Comparison of ENCODE assay signal across 14 cellular contexts in genomic region chr1:164771001-164771550, GRCh38.
A peak's percentile ranks its signal among the peaks of the same experiment; 100 is the strongest.
DNase-seq lines count a peak whose midpoint lies in the region; ATAC-seq, FAIRE-seq and TF ChIP-seq lines count a peak whose summit lies in the region.
"Had no signal": no experiment of that assay in that cellular context is flagged by ENCODE, and none has a peak within 500 bp of the region (broad histone marks: within the 10 kb centered on the region; RNA-seq: fewer than 3 reads in every experiment).

No MANE protein-coding gene starts in this region.

- peak overlapping the region; percentile 89 for H3K27ac Mint-ChIP-seq in astrocyte (ENCODE audit: unreplicated experiment)
- H3K27ac Mint-ChIP-seq in activated CD8-positive, alpha-beta T cell treated with anti-CD3 and anti-CD28 coated beads for 36 hours, result no peak overlapping the region

- CTCF ChIA-PET in HEK293 (lab: Yijun Ruan, JAX), result interaction anchor here (0.6 kb wide), 1 partner anchor 1333 kb away, joined by 3 read pairs; no protein-coding TSS in a partner anchor
- CTCF ChIA-PET in activated CD8-positive, alpha-beta T cell treated with anti-CD3 and anti-CD28 coated beads for 36 hours (lab: Charles Lee), result no interaction called here

- H2AFZ ChIP-seq in astrocyte (ENCODE audit: low read depth, low read length) (no peak overlapping the region), smooth muscle cell (ENCODE audit: low read depth) (no peak overlapping the region)

- no peak overlapping the region for H3K4me3 Mint-ChIP-seq in astrocyte (ENCODE audit: unreplicated experiment)
- H3K4me3 Mint-ChIP-seq in activated CD8-positive, alpha-beta T cell treated with anti-CD3 and anti-CD28 coated beads for 36 hours, result no peak overlapping the region

- DNase-seq in astrocyte (ENCODE audit: low read depth) (peak; percentile 59), islet precursor cell (peak; percentile 94), smooth muscle cell (lab: John Stamatoyannopoulos, UW; ENCODE audit: unreplicated experiment) (no peak)
- no peak for DNase-seq in activated CD8-positive, alpha-beta T cell treated with anti-CD3 and anti-CD28 coated beads for 36 hours
- DNase-seq in stimulated activated CD4-positive, alpha-beta T cell treated with anti-CD3 and anti-CD28 coated beads, Interleukin-15, amount 100 ng/mL, for 24 hours, result no peak
- DNase-seq: activated CD4-positive, alpha-beta T cell treated with anti-CD3 and anti-CD28 coated beads for 4 hours; activated gamma-delta T cell treated with Interleukin-2 at 50 U/mL for 16 hours; COR-L47; effector CD4-positive, alpha-beta T cell had no signal

- peak overlapping the region; percentile 61 for H3K27ac ChIP-seq in HEK293 (ENCODE audit: extremely low read depth, low read depth, low read length)
- H3K27ac ChIP-seq in astrocyte (ENCODE audit: low read depth, low read length), result peak overlapping the region; percentile 91
- peak overlapping the region; percentile 98 for H3K27ac ChIP-seq in smooth muscle cell (ENCODE audit: low read depth)
- H3K27ac ChIP-seq: SJCRH30 had no signal

- no peak for FAIRE-seq in astrocyte (lab: Jason Lieb, UNC)
- FAIRE-seq: K562 had no signal

- H3K36me3 ChIP-seq in HEK293 (ENCODE audit: control insufficient read depth in 2 of 2, insufficient read depth in 1 of 2, low read length in 2 of 2), result no peaks in the 10 kb centered on the region
- H3K36me3 ChIP-seq in astrocyte (ENCODE audit: insufficient read depth, low read length), result no peaks in the 10 kb centered on the region
- H3K36me3 ChIP-seq in smooth muscle cell (ENCODE audit: low read depth), result no peaks in the 10 kb centered on the region
- H3K36me3 ChIP-seq: SJCRH30 had no signal

- H3K4me1 Mint-ChIP-seq in astrocyte (ENCODE audit: low read depth, unreplicated experiment), result peaks cover 74% of the 10 kb centered on the region
- H3K4me1 Mint-ChIP-seq in activated CD8-positive, alpha-beta T cell treated with anti-CD3 and anti-CD28 coated beads for 36 hours (ENCODE audit: low read depth), result no peaks in the 10 kb centered on the region

- intact Hi-C loops in activated CD8-positive, alpha-beta T cell treated with anti-CD3 and anti-CD28 coated beads for 36 hours (cut with micrococcal nuclease), result no loop called here

- H4K20me1 ChIP-seq in astrocyte (ENCODE audit: insufficient read depth, low read length), result no peaks in the 10 kb centered on the region
- H4K20me1 ChIP-seq in smooth muscle cell (ENCODE audit: low read depth), result no peaks in the 10 kb centered on the region

- H3K4me2 ChIP-seq in astrocyte (ENCODE audit: low read length) (peak overlapping the region; percentile 76), smooth muscle cell (peak overlapping the region; percentile 71)

- H3K4me1 ChIP-seq in HEK293 (ENCODE audit: control insufficient read depth, insufficient read depth, low read length) (peaks cover 24% of the 10 kb centered on the region), astrocyte (ENCODE audit: insufficient read depth, low read length) (peaks cover 49% of the 10 kb centered on the region), smooth muscle cell (ENCODE audit: low read depth) (peaks cover 66% of the 10 kb centered on the region)

- peaks cover 57% of the 10 kb centered on the region for H3F3A ChIP-seq in smooth muscle cell (ENCODE audit: low read depth)

- ATAC-seq in GM21528 (IDR thresholded peaks at IDR 0.05; ENCODE audit: low FRiP score, unreplicated experiment) (no peak), HG02884 (IDR thresholded peaks at IDR 0.05; ENCODE audit: unreplicated experiment) (no peak)
- ATAC-seq in activated CD8-positive, alpha-beta T cell treated with anti-CD3 and anti-CD28 coated beads for 36 hours, result no peak

- H3K4me3 ChIP-seq in HEK293 (ENCODE audit: low read depth, low read length) (no peak overlapping the region), astrocyte (ENCODE audit: insufficient read depth, low read depth, low read length) (no peak overlapping the region), smooth muscle cell (peak overlapping the region; percentile 17)
- H3K4me3 ChIP-seq: K562, SJCRH30 had no signal

- no peaks in the 10 kb centered on the region for H3K79me2 ChIP-seq in astrocyte (ENCODE audit: insufficient read depth, low read length)
- H3K79me2 ChIP-seq in smooth muscle cell (ENCODE audit: low read depth), result peaks cover 17% of the 10 kb centered on the region

- H3K9ac ChIP-seq in astrocyte (ENCODE audit: low read length) (peak overlapping the region; percentile 68), smooth muscle cell (ENCODE audit: low read depth) (peak overlapping the region; percentile 82)

- no peaks in the 10 kb centered on the region for H3K27me3 ChIP-seq in astrocyte (ENCODE audit: insufficient read depth, low read length)
- no peaks in the 10 kb centered on the region for H3K27me3 ChIP-seq in smooth muscle cell (ENCODE audit: low read depth)
- H3K27me3 ChIP-seq: SJCRH30 had no signal

- WGBS in smooth muscle cell (ENCODE audit: low lambda C conversion rate), result 19% methylated on average over 8 of the region's 8 CpGs

- no peaks in the 10 kb centered on the region for H3K9me3 ChIP-seq in HEK293 (ENCODE audit: control insufficient read depth, insufficient read depth, low read depth, low read length)
- no peaks in the 10 kb centered on the region for H3K9me3 ChIP-seq in astrocyte (ENCODE audit: insufficient read depth, low read depth, low read length)
- H3K9me3 ChIP-seq in smooth muscle cell (replicated peaks; ENCODE audit: low read depth), result no peaks in the 10 kb centered on the region
- H3K9me3 ChIP-seq: SJCRH30 had no signal

- H3K27me3 Mint-ChIP-seq in astrocyte (ENCODE audit: low read depth, unreplicated experiment), result no peaks in the 10 kb centered on the region
- H3K27me3 Mint-ChIP-seq in activated CD8-positive, alpha-beta T cell treated with anti-CD3 and anti-CD28 coated beads for 36 hours, result no peaks in the 10 kb centered on the region

- TF ChIP-seq CTCF in HEK293 (tag by site-specific recombination; IDR thresholded peaks at IDR 0.05) (no peak), astrocyte (IDR thresholded peaks at IDR 0.05; ENCODE audit: insufficient read depth, low read depth, low read length) (no peak), smooth muscle cell (IDR thresholded peaks at IDR 0.05; ENCODE audit: borderline replicate concordance, insufficient read depth, poor library complexity, severe bottlenecking) (no peak)
- TF ChIP-seq CTCF in activated CD8-positive, alpha-beta T cell treated with anti-CD3 and anti-CD28 coated beads for 36 hours (IDR thresholded peaks at IDR 0.05), result no peak

- POLR2A ChIA-PET in HEK293 (lab: Yijun Ruan, JAX), result no interaction called here
- POLR2A ChIA-PET in activated CD8-positive, alpha-beta T cell treated with anti-CD3 and anti-CD28 coated beads for 36 hours (lab: Charles Lee), result no interaction called here

- H3K9me3 Mint-ChIP-seq in astrocyte (ENCODE audit: unreplicated experiment), result no peaks in the 10 kb centered on the region
- H3K9me3 Mint-ChIP-seq in activated CD8-positive, alpha-beta T cell treated with anti-CD3 and anti-CD28 coated beads for 36 hours, result no peaks in the 10 kb centered on the region

- H3K36me3 Mint-ChIP-seq in astrocyte (ENCODE audit: low read depth, unreplicated experiment), result no peaks in the 10 kb centered on the region
- no peaks in the 10 kb centered on the region for H3K36me3 Mint-ChIP-seq in activated CD8-positive, alpha-beta T cell treated with anti-CD3 and anti-CD28 coated beads for 36 hours (ENCODE audit: low read depth)

TF ChIP-seq in HEK293, 187 proteins besides CTCF, POLR2A, EP300 and RAD21:
- TF ChIP-seq ZNF362 (tag by site-specific recombination; IDR thresholded peaks at IDR 0.05), result no peak
- peak; percentile 2; the same call in 1 of the 2 replicates for TF ChIP-seq PRDM6 (tag by site-specific recombination; IDR thresholded peaks at IDR 0.05)
- no peak for TF ChIP-seq BCL11A (tag by site-specific recombination; IDR thresholded peaks at IDR 0.05; ENCODE audit: low read depth)
- 0 out of 2 replicates have a peak, but pooled peaks have one; percentile 27 for TF ChIP-seq ZNF600 (tag by site-specific recombination; IDR thresholded peaks at IDR 0.05)

Comparison
In these comparisons a context has a peak if more than half of its experiments do, and no peak if none do; other contexts are left out.
1. DNase-seq: peak in astrocyte (single experiment) and islet precursor cell (single experiment); none in smooth muscle cell (single experiment), activated CD8-positive, alpha-beta T cell treated with anti-CD3 and anti-CD28 coated beads for 36 hours (single experiment) and stimulated activated CD4-positive, alpha-beta T cell treated with anti-CD3 and anti-CD28 coated beads, Interleukin-15, amount 100 ng/mL, for 24 hours (single experiment).
2. Peak in every context shown above with its lines, with median percentiles within 50 percentile points of each other: H3K27ac ChIP-seq.